Comparison of ENCODE assay signal across 8 cellular contexts in genomic region chr6:24493945-24494725, GRCh38. TPM values are rescaled to one million over a fixed set of nuclear protein-coding genes. Genes with fewer than 3 reads are reported as not detected.
DNase-seq lines count a peak whose midpoint lies in the region; ATAC-seq and TF ChIP-seq lines count a peak whose summit lies in the region.

No MANE protein-coding gene starts in this region.

- H3K27ac ChIP-seq in A673 (ENCODE audit: low read depth, low read length, poor library complexity, severe bottlenecking), result no peak overlapping the region
- H3K27ac ChIP-seq in SJCRH30, result no peak overlapping the region
- H3K27ac ChIP-seq in spleen, result peak overlapping the region; percentile 68 to 91 (median 88)

- POLR2A ChIA-PET in A673 (lab: Charles Lee; ENCODE audit: low non-redundant PET), result interaction anchor here (0.5 kb wide), 1 partner anchor 19 kb away, joined by 5 read pairs; no protein-coding TSS in a partner anchor
- POLR2A ChIA-PET in HEK293T (lab: Yijun Ruan, JAX), result interaction anchor here (1.0 to 1.8 kb wide), 5 partner anchors 8 to 328 kb away, joined by 3 to 6 read pairs (median 4); no protein-coding TSS in a partner anchor

- H3K36me3 ChIP-seq in A673 (ENCODE audit: insufficient read depth, low read length, poor library complexity, severe bottlenecking) (no peaks in the 10 kb centered on the region), SJCRH30 (no peaks in the 10 kb centered on the region), spleen (peaks cover 0 to 10% (median 0%) of the 10 kb centered on the region in 6 donors)

- no peaks in the 10 kb centered on the region for H3K9me3 ChIP-seq in A673 (ENCODE audit: low read depth, low read length, poor library complexity, severe bottlenecking)
- no peaks in the 10 kb centered on the region for H3K9me3 ChIP-seq in SJCRH30 (replicated peaks)
- peaks cover 0 to 8% (median 4%) of the 10 kb centered on the region in 8 donors for H3K9me3 ChIP-seq in spleen

- H3K27me3 ChIP-seq in A673 (replicated peaks; ENCODE audit: insufficient read depth, low read depth, low read length, poor library complexity), result no peaks in the 10 kb centered on the region
- H3K27me3 ChIP-seq in SJCRH30, result no peaks in the 10 kb centered on the region
- H3K27me3 ChIP-seq in spleen (replicated peaks in 1 of 7), result peaks cover 0 to 8% (median 0%) of the 10 kb centered on the region in 7 donors

- DNase-seq in A673 (ENCODE audit: low spot score), result no peak
- no peak for DNase-seq in SJCRH30
- DNase-seq in foreskin fibroblast, result no peak
- DNase-seq in spleen, result no peak
- DNase-seq in HEK293T (ENCODE audit: extremely low spot score), result no peak
- DNase-seq in NCI-H1417 (lab: John Stamatoyannopoulos, UW), result no peak
- DNase-seq in HuH-7 (ENCODE audit: low spot score), result no peak

- peak; percentile 5 for ATAC-seq in GM19452 (IDR thresholded peaks at IDR 0.05; ENCODE audit: unreplicated experiment)

- TF ChIP-seq CTCF in A673 (conservative IDR thresholded peaks at IDR 0.05; ENCODE audit: low read depth, low read length) (no peak), foreskin fibroblast (IDR thresholded peaks at IDR 0.05; ENCODE audit: low read depth, low read length) (no peak), spleen (IDR thresholded peaks at IDR 0.05 in 8 of 11, conservative IDR thresholded peaks at IDR 0.05 in 3 of 11) (no peak)

- CTCF ChIA-PET in A673 (lab: Charles Lee), result interaction anchor here (0.6 to 1.0 kb wide), 3 partner anchors 27 to 62 kb away, joined by 3 to 6 read pairs (median 4); no protein-coding TSS in a partner anchor
- CTCF ChIA-PET in HEK293T (lab: Yijun Ruan, JAX), result interaction anchor here (0.6 to 1.5 kb wide), 5 partner anchors 16 to 154 kb away, joined by 3 to 9 read pairs (median 5); no protein-coding TSS in a partner anchor

- intact Hi-C loops in A673 (cut with micrococcal nuclease; ENCODE audit: unreplicated experiment) (no loop called here), spleen (cut with DNase I; ENCODE audit: low total_unique reads) (no loop called here)

- H3K4me1 ChIP-seq in A673 (ENCODE audit: insufficient read depth, low read length, poor library complexity, severe bottlenecking) (peaks cover 3% of the 10 kb centered on the region), SJCRH30 (no peaks in the 10 kb centered on the region), spleen (peaks cover 9 to 31% (median 22%) of the 10 kb centered on the region in 6 donors)

- no peak for TF ChIP-seq POLR2A in spleen (IDR thresholded peaks at IDR 0.05)

- no TSS peak for BruUV-seq in A673 (replicated peaks; lab: Mats Ljungman, UMichigan)

- WGBS in spleen, 5 donors, result 21 to 25% (median 23%) methylated on average over 23 to 24 of the region's 24 CpGs

- H3K4me3 ChIP-seq in A673 (ENCODE audit: low read depth, low read length, poor library complexity, severe bottlenecking) (peak overlapping the region; percentile 67), SJCRH30 (peak overlapping the region; percentile 66), foreskin fibroblast (ENCODE audit: low read depth in 1 of 2, low read length in 2 of 2) (peak overlapping the region; percentile 39 to 47), spleen (peak overlapping the region; percentile 60 to 90 (median 70))

TF ChIP-seq in HEK293T, 16 proteins besides CTCF, POLR2A, EP300 and RAD21:
- no peak for TF ChIP-seq L3MBTL2 (conservative IDR thresholded peaks at IDR 0.05)
- no peak for TF ChIP-seq TARDBP (IDR thresholded peaks at IDR 0.05)
- no peak for TF ChIP-seq BHLHE40 (IDR thresholded peaks at IDR 0.05; ENCODE audit: borderline replicate concordance)
- TF ChIP-seq SP1 (IDR thresholded peaks at IDR 0.05), result no peak
- no peak for TF ChIP-seq CTBP1 (IDR thresholded peaks at IDR 0.05; ENCODE audit: borderline replicate concordance)
- no peak for TF ChIP-seq PKNOX1 (IDR thresholded peaks at IDR 0.05)
- TF ChIP-seq LEF1 (IDR thresholded peaks at IDR 0.05; ENCODE audit: borderline replicate concordance), result no peak
- TF ChIP-seq ZNF384 (IDR thresholded peaks at IDR 0.05), result no peak
- TF ChIP-seq HDGF (IDR thresholded peaks at IDR 0.05; ENCODE audit: borderline replicate concordance), result no peak

RNA-seq across cellular contexts. Expression of gene ALDH5A1, which starts 0.6 kb away (rescaled TPM):
- total RNA-seq in A673 (2021) (4.1 and 7.3 TPM in 2 replicates), spleen (10 to 100 TPM in 5 of 7 donors, 1 to 10 TPM in 2; 7.7 to 16.6 (median 11.5) TPM)
- total RNA-seq in SJCRH30 (2014; rRNA removed; shearing (Covaris generic)), result 1.6 and 2.4 TPM in 2 replicates
- 1 to 10 TPM; 5.7 to 7.6 (median 6.7) TPM for polyA plus RNA-seq in spleen

RNA-seq across cellular contexts. Expression of gene GPLD1, which starts 4.8 kb away (rescaled TPM):
- total RNA-seq in A673 (2021) (0.63 and 1.1 TPM in 2 replicates), spleen (1 to 10 TPM; 1.7 to 4.3 (median 2.5) TPM)
- total RNA-seq in SJCRH30 (2014; rRNA removed; shearing (Covaris generic)), result 0.23 and 0.59 TPM in 2 replicates
- polyA plus RNA-seq in spleen, result under 1 TPM; 0.15 to 0.41 (median 0.32) TPM

Comparison
In these comparisons a context has a peak if more than half of its experiments do, and no peak if none do; other contexts are left out.
1. H3K27ac ChIP-seq: peak in spleen (8 of 8); none in A673 (single experiment) and SJCRH30 (single experiment).
2. Peak in every context shown above with its lines, with median percentiles within 50 percentile points of each other: H3K4me3 ChIP-seq.